In the genomic region with DNA sequence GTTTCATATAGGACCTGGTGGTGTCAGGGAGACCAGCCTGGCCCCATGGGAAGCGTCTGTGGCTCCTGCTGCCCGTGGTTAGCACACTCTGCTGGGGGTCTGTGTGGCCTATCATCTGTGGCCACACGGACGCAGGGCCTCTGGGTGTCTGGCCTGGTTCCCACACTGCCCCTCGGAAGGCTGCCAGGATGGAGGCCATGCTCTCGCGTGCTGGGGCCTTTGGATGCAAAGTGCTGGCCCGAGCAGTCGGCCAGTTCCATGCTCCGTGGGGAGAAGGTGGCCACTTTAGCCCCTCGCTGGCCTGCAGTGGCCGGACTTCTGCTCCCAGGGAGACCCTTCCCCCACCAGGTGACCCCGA, we compare ENCODE assay signal across 15 cellular contexts. TPM values are rescaled to one million over a fixed set of nuclear protein-coding genes. Genes with fewer than 3 reads are reported as not detected.
"Had no signal": no experiment of that assay in that cellular context is flagged by ENCODE, and none has a peak within 500 bp of the region (broad histone marks: within the 10 kb centered on the region; RNA-seq: fewer than 3 reads in every experiment).

No MANE protein-coding gene starts in this region.

- H3K4me1 Mint-ChIP-seq: activated B cell treated with CpG ODN at 0.5 μM for 24 hours had no signal

- H3K4me3 Mint-ChIP-seq: activated B cell treated with CpG ODN at 0.5 μM for 24 hours; activated T-cell treated with anti-CD3 and anti-CD28 coated beads, Interleukin-2, amount 50 U/mL, for 4 hours; natural killer cell treated with Interleukin-12 subunit alpha and Interleukin-12 subunit beta and Interleukin-15 and Interleukin-18, amount 100 ng/mL, for 72 hours had no signal

- DNase-seq: activated B cell treated with CpG ODN at 0.5 μM for 24 hours; activated CD4-positive, alpha-beta T cell treated with anti-CD3 and anti-CD28 coated beads, Interleukin-2, amount 50 U/mL, for 4 hours; activated T-cell treated with anti-CD3 and anti-CD28 coated beads, Interleukin-2, amount 50 U/mL, for 4 hours; cerebellar nuclear complex; dermis blood vessel endothelial cell; erythroblast; mesendoderm; nucleus accumbens; SJCRH30; stimulated activated CD4-positive, alpha-beta T cell treated with anti-CD3 and anti-CD28 coated beads, Interleukin-1b, Interleukin-23, amount 100 ng/mL, for 48 hours had no signal

- H3K4me3 ChIP-seq: left lung, psoas muscle, right lobe of liver, SJCRH30, uterus had no signal

- H3K9me3 ChIP-seq: SJCRH30 had no signal

- ATAC-seq: left lung; natural killer cell treated with Interleukin-12 subunit alpha and Interleukin-12 subunit beta and Interleukin-15 and Interleukin-18, amount 100 ng/mL, for 72 hours; psoas muscle; right lobe of liver had no signal

- H3K4me1 ChIP-seq: left lung, psoas muscle, right lobe of liver, SJCRH30, uterus had no signal

- H3K27me3 ChIP-seq: right lobe of liver, SJCRH30, uterus had no signal

- H3K27ac Mint-ChIP-seq: activated B cell treated with CpG ODN at 0.5 μM for 24 hours; natural killer cell treated with Interleukin-12 subunit alpha and Interleukin-12 subunit beta and Interleukin-15 and Interleukin-18, amount 100 ng/mL, for 72 hours had no signal

- H3K27ac ChIP-seq: left lung, psoas muscle, right lobe of liver, SJCRH30, uterus had no signal

- H3K36me3 ChIP-seq: right lobe of liver, SJCRH30, uterus had no signal

- H3K27me3 Mint-ChIP-seq: activated B cell treated with CpG ODN at 0.5 μM for 24 hours; natural killer cell treated with Interleukin-12 subunit alpha and Interleukin-12 subunit beta and Interleukin-15 and Interleukin-18, amount 100 ng/mL, for 72 hours had no signal

RNA-seq across cellular contexts. Expression of gene LRRC3, which starts 20.8 kb away (rescaled TPM):
- total RNA-seq: SJCRH30 had no signal
